In genomic region chr15:90986790-90987507, GRCh38 we compare ENCODE assay signal across 11 cellular contexts. TPM values are rescaled to one million over a fixed set of nuclear protein-coding genes. Genes with fewer than 3 reads are reported as not detected.
DNase-seq lines count a peak whose midpoint lies in the region; ATAC-seq and TF ChIP-seq lines count a peak whose summit lies in the region.
"Had no signal": no experiment of that assay in that cellular context is flagged by ENCODE, and none has a peak within 500 bp of the region (broad histone marks: within the 10 kb centered on the region; RNA-seq: fewer than 3 reads in every experiment).

No MANE protein-coding gene starts in this region.

- peak; percentile 76 for ATAC-seq in GM19438 (IDR thresholded peaks at IDR 0.05; ENCODE audit: low read depth, unreplicated experiment)
- peak; percentile 68 for ATAC-seq in HG03354 (IDR thresholded peaks at IDR 0.05; ENCODE audit: poor library complexity, severe bottlenecking, unreplicated experiment)
- no peak for ATAC-seq in GM18909 (IDR thresholded peaks at IDR 0.05; ENCODE audit: poor library complexity, unreplicated experiment)

- H3K4me3 ChIP-seq in GM12864 (ENCODE audit: low read depth, low read length) = peak overlapping the region; percentile 30
- H3K4me3 ChIP-seq in epithelial cell of esophagus (ENCODE audit: low read length) = no peak overlapping the region
- H3K4me3 ChIP-seq: tibial nerve had no signal

- TF ChIP-seq CTCF in GM12864 (IDR thresholded peaks at IDR 0.05; ENCODE audit: low read depth, low read length, missing control alignments) (no peak), epithelial cell of esophagus (IDR thresholded peaks at IDR 0.05; ENCODE audit: insufficient read depth, low read depth, low read length, missing control alignments) (no peak)

- no peak for DNase-seq in GM12864 (ENCODE audit: low read depth)
- peak; percentile 34 for DNase-seq in epithelial cell of esophagus (ENCODE audit: low read depth)
- DNase-seq in occipital lobe (lab: John Stamatoyannopoulos, UW) = no peak
- no peak for DNase-seq in inferior parietal cortex (ENCODE audit: extremely low spot score)
- DNase-seq in GM19240 (ENCODE audit: insufficient read length, low spot score) = no peak
- DNase-seq: NCI-H446; stimulated activated CD4-positive, alpha-beta T cell treated with anti-CD3 and anti-CD28 coated beads, Interleukin-4, amount 100 ng/mL, for 4 hours had no signal

RNA-seq across cellular contexts. Expression of gene PRC1, which starts 7.4 kb away (rescaled TPM):
- total RNA-seq in occipital lobe = 15.8 TPM

RNA-seq across cellular contexts. Expression of gene RCCD1, which starts 32.3 kb away (rescaled TPM):
- 17.9 TPM for total RNA-seq in occipital lobe

RNA-seq across cellular contexts. Expression of gene VPS33B, which starts 35.4 kb away (rescaled TPM):
- total RNA-seq in occipital lobe = 12.5 TPM

RNA-seq across cellular contexts. Expression of gene UNC45A, which starts 51.9 kb away (rescaled TPM):
- total RNA-seq in occipital lobe = 35.7 TPM

RNA-seq across cellular contexts. Expression of gene HDDC3, which starts 54.6 kb away (rescaled TPM):
- total RNA-seq in occipital lobe = 11.7 TPM
